In genomic region chr2:177617849-177618248, GRCh38 we compare ENCODE assay signal across 8 cellular contexts.
DNase-seq lines count a peak whose midpoint lies in the region; ATAC-seq and TF ChIP-seq lines count a peak whose summit lies in the region.

No MANE protein-coding gene starts in this region.

- H3K9me3 ChIP-seq in liver (ENCODE audit: control insufficient read depth in 4 of 4, low read length in 3 of 4) (no peaks in the 10 kb centered on the region), thoracic aorta (no peaks in the 10 kb centered on the region)

- DNase-seq in activated CD8-positive, alpha-beta memory T cell treated with anti-CD3 and anti-CD28 coated beads, Interleukin-2, amount 10 ng/mL, durations not matched to agents 7 days and 5 days: no peak
- DNase-seq in activated CD8-positive, alpha-beta memory T cell treated with anti-CD3 and anti-CD28 coated beads for 24 hours: no peak
- DNase-seq in activated naive CD8-positive, alpha-beta T cell treated with anti-CD3 and anti-CD28 coated beads, Interleukin-2, amount 50 U/mL, for 24 hours: no peak
- DNase-seq in thoracic aorta (ENCODE audit: low spot score) (no peak), GOT3 (lab: John Stamatoyannopoulos, UW) (no peak), NCI-H82 (lab: John Stamatoyannopoulos, UW) (no peak)

- peaks cover 15% of the 10 kb centered on the region for H3K27me3 Mint-ChIP-seq in activated CD8-positive, alpha-beta memory T cell treated with anti-CD3 and anti-CD28 coated beads, Interleukin-2, amount 10 ng/mL, durations not matched to agents 7 days and 5 days
- peaks cover 4% of the 10 kb centered on the region for H3K27me3 Mint-ChIP-seq in activated naive CD8-positive, alpha-beta T cell treated with anti-CD3 and anti-CD28 coated beads, Interleukin-2, amount 50 U/mL, for 24 hours

- no peaks in the 10 kb centered on the region for H3K9me3 Mint-ChIP-seq in activated CD8-positive, alpha-beta memory T cell treated with anti-CD3 and anti-CD28 coated beads, Interleukin-2, amount 10 ng/mL, durations not matched to agents 7 days and 5 days (ENCODE audit: low read depth)
- H3K9me3 Mint-ChIP-seq in activated naive CD8-positive, alpha-beta T cell treated with anti-CD3 and anti-CD28 coated beads, Interleukin-2, amount 50 U/mL, for 24 hours: no peaks in the 10 kb centered on the region

- peak overlapping the region; percentile 94 for H3K4me3 Mint-ChIP-seq in activated CD8-positive, alpha-beta memory T cell treated with anti-CD3 and anti-CD28 coated beads, Interleukin-2, amount 10 ng/mL, durations not matched to agents 7 days and 5 days
- peak overlapping the region; percentile 93 for H3K4me3 Mint-ChIP-seq in activated naive CD8-positive, alpha-beta T cell treated with anti-CD3 and anti-CD28 coated beads, Interleukin-2, amount 50 U/mL, for 24 hours

- H3K36me3 ChIP-seq in liver (ENCODE audit: control insufficient read depth in 4 of 4, insufficient read depth in 3 of 4, low read depth in 1 of 4, low read length in 3 of 4) (no peaks in the 10 kb centered on the region), thoracic aorta (no peaks in the 10 kb centered on the region)

- H3K27ac Mint-ChIP-seq in activated CD8-positive, alpha-beta memory T cell treated with anti-CD3 and anti-CD28 coated beads, Interleukin-2, amount 10 ng/mL, durations not matched to agents 7 days and 5 days: peak overlapping the region; percentile 94
- H3K27ac Mint-ChIP-seq in activated naive CD8-positive, alpha-beta T cell treated with anti-CD3 and anti-CD28 coated beads, Interleukin-2, amount 50 U/mL, for 24 hours: peak overlapping the region; percentile 100

- TF ChIP-seq CTCF in liver (IDR thresholded peaks at IDR 0.05; ENCODE audit: low read depth, low read length, missing input control): no peak
- TF ChIP-seq CTCF in thoracic aorta (IDR thresholded peaks at IDR 0.05): no peak

- H3K4me1 ChIP-seq in liver (ENCODE audit: control insufficient read depth in 4 of 4, insufficient read depth in 4 of 4, low read length in 3 of 4) (peaks cover 3 to 11% (median 4%) of the 10 kb centered on the region in 4 donors), thoracic aorta (ENCODE audit: control insufficient read depth in 1 of 2, low read depth in 2 of 2) (peaks cover 3 to 5% of the 10 kb centered on the region in 2 donors)

- peaks cover 10% of the 10 kb centered on the region for H3K4me1 Mint-ChIP-seq in activated CD8-positive, alpha-beta memory T cell treated with anti-CD3 and anti-CD28 coated beads, Interleukin-2, amount 10 ng/mL, durations not matched to agents 7 days and 5 days
- peaks cover 8% of the 10 kb centered on the region for H3K4me1 Mint-ChIP-seq in activated naive CD8-positive, alpha-beta T cell treated with anti-CD3 and anti-CD28 coated beads, Interleukin-2, amount 50 U/mL, for 24 hours

- WGBS in liver: 89% methylated on average over 9 of the region's 9 CpGs

- no peaks in the 10 kb centered on the region for H3K27me3 ChIP-seq in liver (ENCODE audit: control insufficient read depth in 4 of 4, insufficient read depth in 4 of 4, low read length in 3 of 4)
- H3K27me3 ChIP-seq in thoracic aorta (replicated peaks; ENCODE audit: insufficient read depth): no peaks in the 10 kb centered on the region

- H3K9ac ChIP-seq in liver (ENCODE audit: low read depth in 1 of 2, low read length in 2 of 2): peak overlapping the region in 1 of 2 donors; percentile 34

- H3K4me3 ChIP-seq in liver (ENCODE audit: low read depth in 1 of 3, low read length in 3 of 3) (peak overlapping the region; percentile 75 to 96 (median 79)), thoracic aorta (peak overlapping the region; percentile 81)

- ATAC-seq in activated CD8-positive, alpha-beta memory T cell treated with anti-CD3 and anti-CD28 coated beads, Interleukin-2, amount 10 ng/mL, durations not matched to agents 7 days and 5 days: no peak
- ATAC-seq in activated naive CD8-positive, alpha-beta T cell treated with anti-CD3 and anti-CD28 coated beads, Interleukin-2, amount 50 U/mL, for 24 hours: no peak
- ATAC-seq in thoracic aorta (ENCODE audit: insufficient number of reproducible peaks, low FRiP score, low read depth) (no peak), GM18511 (IDR thresholded peaks at IDR 0.05; ENCODE audit: unreplicated experiment) (no peak)

- no peak for TF ChIP-seq RAD21 in liver (IDR thresholded peaks at IDR 0.05)

- CTCF ChIA-PET in activated CD8-positive, alpha-beta memory T cell treated with anti-CD3 and anti-CD28 coated beads, Interleukin-2, amount 10 ng/mL, durations not matched to agents 7 days and 5 days (lab: Charles Lee): interaction anchor here (0.9 to 1.7 kb wide), 2 partner anchors 14 to 20 kb away, joined by 3 to 5 read pairs; no protein-coding TSS in a partner anchor

- peaks cover 1% of the 10 kb centered on the region for H3K36me3 Mint-ChIP-seq in activated CD8-positive, alpha-beta memory T cell treated with anti-CD3 and anti-CD28 coated beads, Interleukin-2, amount 10 ng/mL, durations not matched to agents 7 days and 5 days
- H3K36me3 Mint-ChIP-seq in activated naive CD8-positive, alpha-beta T cell treated with anti-CD3 and anti-CD28 coated beads, Interleukin-2, amount 50 U/mL, for 24 hours (ENCODE audit: low read depth): peaks cover 4% of the 10 kb centered on the region

- H3K27ac ChIP-seq in liver (ENCODE audit: low read depth in 1 of 2, low read length in 2 of 2) (no peak overlapping the region), thoracic aorta (peak overlapping the region in 1 of 2 donors; percentile 90)

TF ChIP-seq in liver, 16 proteins besides CTCF, POLR2A, EP300 and RAD21:
- TF ChIP-seq ATF3 (IDR thresholded peaks at IDR 0.05): no peak
- TF ChIP-seq NR2F2 (IDR thresholded peaks at IDR 0.05): no peak
- TF ChIP-seq, protein P1, sequence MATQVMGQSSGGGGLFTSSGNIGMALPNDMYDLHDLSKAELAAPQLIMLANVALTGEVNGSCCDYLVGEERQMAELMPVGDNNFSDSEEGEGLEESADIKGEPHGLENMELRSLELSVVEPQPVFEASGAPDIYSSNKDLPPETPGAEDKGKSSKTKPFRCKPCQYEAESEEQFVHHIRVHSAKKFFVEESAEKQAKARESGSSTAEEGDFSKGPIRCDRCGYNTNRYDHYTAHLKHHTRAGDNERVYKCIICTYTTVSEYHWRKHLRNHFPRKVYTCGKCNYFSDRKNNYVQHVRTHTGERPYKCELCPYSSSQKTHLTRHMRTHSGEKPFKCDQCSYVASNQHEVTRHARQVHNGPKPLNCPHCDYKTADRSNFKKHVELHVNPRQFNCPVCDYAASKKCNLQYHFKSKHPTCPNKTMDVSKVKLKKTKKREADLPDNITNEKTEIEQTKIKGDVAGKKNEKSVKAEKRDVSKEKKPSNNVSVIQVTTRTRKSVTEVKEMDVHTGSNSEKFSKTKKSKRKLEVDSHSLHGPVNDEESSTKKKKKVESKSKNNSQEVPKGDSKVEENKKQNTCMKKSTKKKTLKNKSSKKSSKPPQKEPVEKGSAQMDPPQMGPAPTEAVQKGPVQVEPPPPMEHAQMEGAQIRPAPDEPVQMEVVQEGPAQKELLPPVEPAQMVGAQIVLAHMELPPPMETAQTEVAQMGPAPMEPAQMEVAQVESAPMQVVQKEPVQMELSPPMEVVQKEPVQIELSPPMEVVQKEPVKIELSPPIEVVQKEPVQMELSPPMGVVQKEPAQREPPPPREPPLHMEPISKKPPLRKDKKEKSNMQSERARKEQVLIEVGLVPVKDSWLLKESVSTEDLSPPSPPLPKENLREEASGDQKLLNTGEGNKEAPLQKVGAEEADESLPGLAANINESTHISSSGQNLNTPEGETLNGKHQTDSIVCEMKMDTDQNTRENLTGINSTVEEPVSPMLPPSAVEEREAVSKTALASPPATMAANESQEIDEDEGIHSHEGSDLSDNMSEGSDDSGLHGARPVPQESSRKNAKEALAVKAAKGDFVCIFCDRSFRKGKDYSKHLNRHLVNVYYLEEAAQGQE (IDR thresholded peaks at IDR 0.05): no peak
- TF ChIP-seq YY1 (IDR thresholded peaks at IDR 0.05): no peak
- TF ChIP-seq JUND (IDR thresholded peaks at IDR 0.05): no peak
- no peak for TF ChIP-seq ZBTB33 (IDR thresholded peaks at IDR 0.05)
- TF ChIP-seq FOXA2 (IDR thresholded peaks at IDR 0.05): no peak
- TF ChIP-seq GABPA (IDR thresholded peaks at IDR 0.05 in 1 of 2, conservative IDR thresholded peaks at IDR 0.05 in 1 of 2): no peak
- TF ChIP-seq FOXA1 (IDR thresholded peaks at IDR 0.05): no peak
- no peak for TF ChIP-seq SP1 (IDR thresholded peaks at IDR 0.05)
- no peak for TF ChIP-seq MAX (IDR thresholded peaks at IDR 0.05)
- TF ChIP-seq EGR1 (IDR thresholded peaks at IDR 0.05; ENCODE audit: low read depth in 2 of 2): no peak
- TF ChIP-seq HNF4G (IDR thresholded peaks at IDR 0.05): no peak
- TF ChIP-seq TAF1 (conservative IDR thresholded peaks at IDR 0.05): no peak
- no peak for TF ChIP-seq HNF4A (conservative IDR thresholded peaks at IDR 0.05)
TF ChIP-seq in liver: peak in this region for 0.
